8 cellular contexts compared by ENCODE assay signal in genomic region chr16:85902366-85903155, GRCh38. TPM values are rescaled to one million over a fixed set of nuclear protein-coding genes. Genes with fewer than 3 reads are reported as not detected.
DNase-seq lines count a peak whose midpoint lies in the region; ATAC-seq and TF ChIP-seq lines count a peak whose summit lies in the region.

No MANE protein-coding gene starts in this region.

- H3K4me1 ChIP-seq in Peyer's patch = peaks cover 0 to 21% (median 11%) of the 10 kb centered on the region in 4 donors
- H3K4me1 ChIP-seq in transverse colon = peaks cover 0 to 33% (median 14%) of the 10 kb centered on the region in 4 donors

- intact Hi-C loops in dorsolateral prefrontal cortex (cut with DNase I) (no loop called here), transverse colon (cut with DNase I; ENCODE audit: low total_unique reads) (no loop called here)

- H3K36me3 ChIP-seq in Peyer's patch (peaks cover 0 to 46% (median 0%) of the 10 kb centered on the region in 3 donors), transverse colon (no peaks in the 10 kb centered on the region)

- peak overlapping the region; percentile 33 to 89 (median 62) for H3K27ac ChIP-seq in Peyer's patch
- no peak overlapping the region for H3K27ac ChIP-seq in dorsolateral prefrontal cortex
- H3K27ac ChIP-seq in transverse colon = peak overlapping the region in 3 of 4 donors; percentile 17 to 83 (median 23)
- no peak overlapping the region for H3K27ac ChIP-seq in RWPE1

- peak overlapping the region; percentile 26 to 69 (median 66) for H3K4me3 ChIP-seq in Peyer's patch
- peak overlapping the region in 33 of 59 donors; percentile 0 to 67 (median 24) for H3K4me3 ChIP-seq in dorsolateral prefrontal cortex
- peak overlapping the region in 1 of 4 donors; percentile 13 for H3K4me3 ChIP-seq in transverse colon

- H3K9me3 ChIP-seq in Peyer's patch (no peaks in the 10 kb centered on the region), transverse colon (no peaks in the 10 kb centered on the region)

- peak; percentile 58 for ATAC-seq in GM21825 (IDR thresholded peaks at IDR 0.05; ENCODE audit: unreplicated experiment)

- peak; percentile 88 for DNase-seq in GM13976 (ENCODE audit: low spot score)
- peak in 2 of 3 donors; percentile 90 to 91 for DNase-seq in Peyer's patch
- DNase-seq in dorsolateral prefrontal cortex = no peak
- DNase-seq in transverse colon = peak; percentile 67
- DNase-seq in dedifferentiated amniotic fluid mesenchymal stem cell (ENCODE audit: extremely low spot score) = no peak
- no peak for DNase-seq in NOMO-1 treated with dmso at 0.1 percent for 144 hours (lab: John Stamatoyannopoulos, UW; ENCODE audit: unreplicated experiment)
- no peak for DNase-seq in RWPE1 (ENCODE audit: low spot score)

- WGBS in transverse colon (ENCODE audit: low coverage in 1 of 2), 2 donors = 60 to 74% methylated on average over 1 to 20 of the region's 20 CpGs

- POLR2A ChIA-PET in RWPE1 (lab: Yijun Ruan, JAX; ENCODE audit: low non-redundant PET) = interaction anchor here (0.8 kb wide), 1 partner anchor 60 kb away, joined by 3 read pairs; no protein-coding TSS in a partner anchor

- TF ChIP-seq CTCF in GM13976 (IDR thresholded peaks at IDR 0.05; ENCODE audit: borderline replicate concordance, control extremely low read depth, extremely low read depth, insufficient read depth, missing control alignments) = no peak
- TF ChIP-seq CTCF in Peyer's patch (IDR thresholded peaks at IDR 0.05) = no peak
- TF ChIP-seq CTCF in dorsolateral prefrontal cortex (IDR thresholded peaks at IDR 0.05 in 54 of 56, conservative IDR thresholded peaks at IDR 0.05 in 2 of 56; ENCODE audit: low read depth in 1 of 56, partially characterized antibody in 56 of 56) = no peak
- no peak for TF ChIP-seq CTCF in transverse colon (IDR thresholded peaks at IDR 0.05)
- TF ChIP-seq CTCF in RWPE1 (conservative IDR thresholded peaks at IDR 0.05; ENCODE audit: low read depth) = no peak

- TF ChIP-seq EP300 in transverse colon (IDR thresholded peaks at IDR 0.05; ENCODE audit: low read depth) = no peak

- TF ChIP-seq POLR2A in Peyer's patch (IDR thresholded peaks at IDR 0.05) (no peak), transverse colon (IDR thresholded peaks at IDR 0.05) (peak; percentile 18)

- CTCF ChIA-PET in RWPE1 (lab: Yijun Ruan, JAX) = interaction anchor here (0.5 kb wide), 1 partner anchor 21 kb away, joined by 3 read pairs; no protein-coding TSS in a partner anchor

- H3K27me3 ChIP-seq in Peyer's patch (no peaks in the 10 kb centered on the region), dorsolateral prefrontal cortex (peaks cover 5 to 78% (median 46%) of the 10 kb centered on the region in 45 donors), transverse colon (no peaks in the 10 kb centered on the region)

- in situ Hi-C loops in GM13976 (cut with MboI; ENCODE audit: low sequenced_read_pairs, unreplicated experiment) (no loop called here), transverse colon (cut with MboI; ENCODE audit: low pct_ligation_motif_present in 1 of 4, low pct_unique_long_range_greater_than_20kb in 1 of 4, low sequenced_read_pairs in 3 of 4) (no loop called here)

RNA-seq across cellular contexts. Expression of gene IRF8, which starts 3.6 kb away (rescaled TPM):
- total RNA-seq in Peyer's patch (100 to 1,000 TPM in 2 of 4 donors, 10 to 100 TPM in 2; 39.8 to 191 (median 93.2) TPM), dorsolateral prefrontal cortex (10 to 100 TPM in 59 of 120 experiments, 1 to 10 TPM in 61; 1.6 to 35.0 (median 9.9) TPM), transverse colon (10 to 100 TPM; 20.7 to 70.7 (median 45.2) TPM)

Comparison
In these comparisons a context has a peak if more than half of its experiments do, and no peak if none do; other contexts are left out.
1. DNase-seq: peak in GM13976 (single experiment), Peyer's patch (2 of 3) and transverse colon (single experiment); none in dorsolateral prefrontal cortex (0 of 10), dedifferentiated amniotic fluid mesenchymal stem cell (single experiment), NOMO-1 treated with dmso at 0.1 percent for 144 hours (single experiment) and RWPE1 (single experiment).
2. H3K27ac ChIP-seq: peak in Peyer's patch (4 of 4) and transverse colon (3 of 4); none in dorsolateral prefrontal cortex (0 of 59) and RWPE1 (single experiment).